Comparison of ENCODE assay signal across 8 cellular contexts in the genomic region with DNA sequence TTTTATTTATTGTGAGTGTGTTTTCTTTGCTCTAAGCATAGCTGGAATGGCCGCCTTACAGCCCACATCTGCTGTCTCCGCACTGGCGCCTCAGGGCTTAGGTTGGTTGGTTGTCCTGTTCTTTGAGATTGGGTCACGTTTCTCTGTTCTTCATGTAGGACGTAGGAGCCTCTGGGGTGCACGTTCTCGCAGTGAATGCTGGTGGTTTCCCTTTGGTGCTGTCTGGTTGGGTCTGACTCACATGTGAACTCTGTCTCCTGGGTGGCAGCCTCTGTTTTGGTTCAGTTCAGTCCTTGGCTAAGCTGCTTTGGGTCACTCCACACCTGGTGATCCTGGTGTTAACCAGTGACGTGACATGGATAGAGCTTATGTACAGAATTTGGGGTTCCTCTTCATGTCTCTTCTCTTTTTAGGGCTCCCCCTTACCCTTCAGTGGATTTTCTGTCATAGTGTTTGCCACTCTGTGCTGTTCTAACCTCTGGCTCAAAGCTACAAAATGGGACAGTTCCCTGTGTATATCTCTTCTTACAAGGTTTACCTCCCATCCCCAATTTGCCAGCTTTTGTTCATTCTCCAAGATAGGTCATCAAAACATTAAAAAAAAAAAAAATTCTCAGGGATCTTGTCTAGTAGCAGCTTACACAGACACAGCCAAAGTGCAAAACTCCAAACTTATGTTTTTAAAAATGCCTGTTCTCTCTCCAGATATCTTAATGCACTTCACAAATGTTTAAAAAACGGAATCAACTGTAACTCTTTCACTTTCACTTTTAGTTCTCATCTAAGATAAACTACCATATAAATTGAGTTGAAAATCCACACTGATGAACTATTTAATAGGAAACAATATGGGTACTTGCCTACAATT. TPM values are rescaled to one million over a fixed set of nuclear protein-coding genes. Genes with fewer than 3 reads are reported as not detected.
DNase-seq lines count a peak whose midpoint lies in the region; ATAC-seq and TF ChIP-seq lines count a peak whose summit lies in the region.

No MANE protein-coding gene starts in this region.

- no peaks in the 10 kb centered on the region for H3K36me3 ChIP-seq in stomach

- H3K9me3 Mint-ChIP-seq in activated naive CD8-positive, alpha-beta T cell treated with anti-CD3 and anti-CD28 coated beads for 36 hours, result no peaks in the 10 kb centered on the region

- H3K27ac ChIP-seq in RWPE1 (no peak overlapping the region), stomach (peak overlapping the region in 3 of 5 donors; percentile 50 to 55 (median 55))

- peak; percentile 96 for ATAC-seq in HG02798 (IDR thresholded peaks at IDR 0.05; ENCODE audit: poor library complexity, unreplicated experiment)

- peak overlapping the region; percentile 77 for H3K4me3 Mint-ChIP-seq in activated naive CD8-positive, alpha-beta T cell treated with anti-CD3 and anti-CD28 coated beads for 36 hours

- 53 to 74% (median 62%) methylated on average over 9 of the region's 9 CpGs for WGBS in stomach, 5 donors

- no peaks in the 10 kb centered on the region for H3K36me3 Mint-ChIP-seq in activated naive CD8-positive, alpha-beta T cell treated with anti-CD3 and anti-CD28 coated beads for 36 hours

- TF ChIP-seq EP300 in stomach (IDR thresholded peaks at IDR 0.05), result no peak

- peaks cover 25% of the 10 kb centered on the region for H3K4me1 Mint-ChIP-seq in activated naive CD8-positive, alpha-beta T cell treated with anti-CD3 and anti-CD28 coated beads for 36 hours

- DNase-seq in RWPE1 (ENCODE audit: low spot score) (peak; percentile 45), mesenteric fat pad (ENCODE audit: low spot score) (peak; percentile 86), stomach (peak; percentile 34), cerebellum (ENCODE audit: low spot score) (no peak), SW480 (ENCODE audit: low spot score) (no peak)
- DNase-seq in activated naive CD8-positive, alpha-beta T cell treated with anti-CD3 and anti-CD28 coated beads for 36 hours, result peak; percentile 71

- peak overlapping the region; percentile 11 to 26 (median 20) for H3K4me3 ChIP-seq in stomach

- intact Hi-C loops in stomach (cut with DNase I; ENCODE audit: low total_unique reads), result no loop called here

- H3K27me3 Mint-ChIP-seq in activated naive CD8-positive, alpha-beta T cell treated with anti-CD3 and anti-CD28 coated beads for 36 hours, result no peaks in the 10 kb centered on the region

- peak; percentile 40 for TF ChIP-seq POLR2A in GM15510 (IDR thresholded peaks at IDR 0.05; ENCODE audit: borderline replicate concordance, extremely low read depth, insufficient read length)
- no peak for TF ChIP-seq POLR2A in stomach (IDR thresholded peaks at IDR 0.05)

- TF ChIP-seq CTCF in RWPE1 (conservative IDR thresholded peaks at IDR 0.05; ENCODE audit: low read depth) (no peak), stomach (IDR thresholded peaks at IDR 0.05) (no peak)

- peak overlapping the region; percentile 89 for H3K27ac Mint-ChIP-seq in activated naive CD8-positive, alpha-beta T cell treated with anti-CD3 and anti-CD28 coated beads for 36 hours

- no peaks in the 10 kb centered on the region for H3K27me3 ChIP-seq in stomach

- CTCF ChIA-PET in RWPE1 (lab: Yijun Ruan, JAX), result interaction anchor here (0.7 kb wide), 1 partner anchor 349 kb away, joined by 3 read pairs; no protein-coding TSS in a partner anchor

- peaks cover 0 to 16% (median 9%) of the 10 kb centered on the region in 4 donors for H3K4me1 ChIP-seq in stomach

- no peaks in the 10 kb centered on the region for H3K9me3 ChIP-seq in stomach

- POLR2A ChIA-PET in RWPE1 (lab: Yijun Ruan, JAX; ENCODE audit: low non-redundant PET), result interaction anchor here (0.7 to 0.8 kb wide), 2 partner anchors 9 to 12 kb away, joined by 3 to 4 read pairs; a partner anchor contains a TSS

RNA-seq across cellular contexts. Expression of a gene that starts 12.8 kb away (rescaled TPM):
- total RNA-seq in activated naive CD8-positive, alpha-beta T cell treated with anti-CD3 and anti-CD28 coated beads for 36 hours, result 10 to 100 TPM; 49.4 to 49.6 TPM
- total RNA-seq in mesenteric fat pad, result 45.7 TPM
- 100 to 1,000 TPM in 1 of 5 donors, 10 to 100 TPM in 4; 13.4 to 229 (median 17.4) TPM for total RNA-seq in stomach
- 10 to 100 TPM in 2 of 3 donors, 1 to 10 TPM in 1; 5.2 to 11.8 (median 11.6) TPM for polyA plus RNA-seq in stomach
- total RNA-seq in cerebellum, result 82.4 TPM

Comparison
In these comparisons a context has a peak if more than half of its experiments do, and no peak if none do; other contexts are left out.
1. DNase-seq: peak in RWPE1 (single experiment), activated naive CD8-positive, alpha-beta T cell treated with anti-CD3 and anti-CD28 coated beads for 36 hours (single experiment), mesenteric fat pad (single experiment) and stomach (single experiment); none in cerebellum (single experiment) and SW480 (single experiment).